Comparison of ENCODE assay signal across 7 cellular contexts in the genomic region with DNA sequence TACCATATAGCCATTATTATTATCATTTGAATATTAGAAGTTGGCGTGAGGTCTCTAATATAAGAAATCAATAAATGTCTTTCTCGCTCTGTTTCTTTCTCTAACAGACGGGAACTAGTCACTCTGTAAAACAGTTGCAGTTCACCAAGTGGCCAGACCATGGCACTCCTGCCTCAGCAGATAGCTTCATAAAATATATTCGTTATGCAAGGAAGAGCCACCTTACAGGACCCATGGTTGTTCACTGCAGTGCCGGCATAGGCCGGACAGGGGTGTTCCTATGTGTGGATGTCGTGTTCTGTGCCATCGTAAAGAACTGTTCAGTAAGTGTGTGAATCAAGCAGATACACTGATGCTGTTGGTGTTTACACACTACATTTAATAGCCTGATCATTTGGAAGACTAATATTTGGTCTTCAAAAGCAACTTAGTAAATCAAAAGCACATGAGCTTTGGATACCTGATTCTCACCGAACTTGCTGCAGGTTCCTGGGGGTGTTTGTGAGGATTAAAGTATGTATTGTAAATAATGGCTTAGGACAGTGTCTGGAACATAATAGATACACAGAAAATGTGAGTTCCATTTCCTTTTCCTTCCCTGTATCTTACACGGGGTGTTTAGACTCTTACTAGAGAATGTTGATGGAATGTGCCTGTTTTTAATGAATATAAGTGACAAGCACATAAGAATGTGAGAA.
DNase-seq lines count a peak whose midpoint lies in the region; ATAC-seq, FAIRE-seq and TF ChIP-seq lines count a peak whose summit lies in the region.
"Not testable (repeated sequence)": the region's sequence is repeated elsewhere in the genome, so short reads cannot be mapped to it uniquely, and the experiment has no call there.

No MANE protein-coding gene starts in this region.

- peak; percentile 97 for FAIRE-seq in endometrium (lab: Jason Lieb, UNC)

- H3K4me1 Mint-ChIP-seq in T-cell: not testable (repeated sequence)

- not testable (repeated sequence) for H3K9me3 ChIP-seq in mucosa of descending colon

- intact Hi-C loops in mucosa of descending colon (cut with DNase I, micrococcal nuclease): not testable (repeated sequence)

- not testable (repeated sequence) for H3K36me3 ChIP-seq in mucosa of descending colon (ENCODE audit: low read depth)

- DNase-seq in T-cell, mucosa of descending colon: not testable (repeated sequence)

- H3K27me3 Mint-ChIP-seq in T-cell: not testable (repeated sequence)

- TF ChIP-seq CTCF in mucosa of descending colon (IDR thresholded peaks at IDR 0.05): not testable (repeated sequence)

- CTCF ChIA-PET in T-cell (lab: Charles Lee): not testable (repeated sequence)

- ATAC-seq in GM18861 (IDR thresholded peaks at IDR 0.05; ENCODE audit: unreplicated experiment) (peak; percentile 99), GM21528 (IDR thresholded peaks at IDR 0.05; ENCODE audit: low FRiP score, unreplicated experiment) (peak; percentile 79), HG02885 (IDR thresholded peaks at IDR 0.05; ENCODE audit: poor library complexity, unreplicated experiment) (peak; percentile 92), HG03354 (IDR thresholded peaks at IDR 0.05; ENCODE audit: poor library complexity, severe bottlenecking, unreplicated experiment) (peak; percentile 92), T-cell (replicated peaks in 1 of 4) (peak; percentile 67 to 79 (median 74)), mucosa of descending colon (peak; percentile 99)

- not testable (repeated sequence) for H3K4me3 ChIP-seq in mucosa of descending colon

- POLR2A ChIA-PET in T-cell (lab: Charles Lee): not testable (repeated sequence)

- not testable (repeated sequence) for H3K36me3 Mint-ChIP-seq in T-cell

- not testable (repeated sequence) for H3K4me1 ChIP-seq in mucosa of descending colon (ENCODE audit: low read depth)

- not testable (repeated sequence) for H3K9me3 Mint-ChIP-seq in T-cell

- H3K27ac Mint-ChIP-seq in T-cell: not testable (repeated sequence)

- H3K4me3 Mint-ChIP-seq in T-cell: not testable (repeated sequence)
